ENCODE assay signal across 25 cellular contexts in genomic region chr6:69771158-69771906, GRCh38. TPM values are rescaled to one million over a fixed set of nuclear protein-coding genes. Genes with fewer than 3 reads are reported as not detected.
DNase-seq lines count a peak whose midpoint lies in the region; ATAC-seq and TF ChIP-seq lines count a peak whose summit lies in the region.
"Had no signal": no experiment of that assay in that cellular context is flagged by ENCODE, and none has a peak within 500 bp of the region (broad histone marks: within the 10 kb centered on the region; RNA-seq: fewer than 3 reads in every experiment).

No MANE protein-coding gene starts in this region.

- no peak overlapping the region for H3K4me3 Mint-ChIP-seq in activated B cell treated with CpG ODN at 0.5 μM for 24 hours
- no peak overlapping the region for H3K4me3 Mint-ChIP-seq in stimulated activated effector memory CD8-positive, alpha-beta T cell treated with anti-CD3 and anti-CD28 coated beads, Interleukin-12 subunit alpha, Interleukin-12 subunit beta, amount 100 ng/mL, for 72 hours
- H3K4me3 Mint-ChIP-seq: effector memory CD8-positive, alpha-beta T cell; nephron progenitor cell; stimulated activated memory B cell treated with anti-CD40 and anti-IgM and Interleukin-4, amounts not matched to agents 10 μg/mL and 1 μg/mL and 100 μg/mL, for 72 hours; T-helper 1 cell treated with Interleukin-12 subunit alpha and Interleukin-12 subunit beta and Interleukin-4 antibody, amounts not matched to agents 30 μg/mL and 1 μg/mL, for 36 hours had no signal

- TF ChIP-seq CTCF in activated B cell treated with CpG ODN at 0.5 μM for 24 hours (IDR thresholded peaks at IDR 0.05): no peak

- intact Hi-C loops in activated B cell treated with CpG ODN at 0.5 μM for 24 hours (cut with micrococcal nuclease): no loop called here

- ATAC-seq in activated naive CD4-positive, alpha-beta T cell treated with anti-CD3 and anti-CD28 coated beads, Interleukin-2, amount 50 U/mL, for 72 hours: peak; percentile 63 to 77
- no peak for ATAC-seq in activated B cell treated with CpG ODN at 0.5 μM for 24 hours (ENCODE audit: low read depth)
- peak; percentile 47 for ATAC-seq in stimulated activated effector memory CD8-positive, alpha-beta T cell treated with anti-CD3 and anti-CD28 coated beads, Interleukin-12 subunit alpha, Interleukin-12 subunit beta, amount 100 ng/mL, for 72 hours
- ATAC-seq: body of pancreas; effector memory CD8-positive, alpha-beta T cell; mucosa of descending colon; stimulated activated memory B cell treated with anti-CD40 and anti-IgM and Interleukin-4, amounts not matched to agents 10 μg/mL and 1 μg/mL and 100 μg/mL, for 72 hours had no signal

- H3K4me1 Mint-ChIP-seq in activated B cell treated with CpG ODN at 0.5 μM for 24 hours: peaks cover 69% of the 10 kb centered on the region
- H3K4me1 Mint-ChIP-seq in stimulated activated effector memory CD8-positive, alpha-beta T cell treated with anti-CD3 and anti-CD28 coated beads, Interleukin-12 subunit alpha, Interleukin-12 subunit beta, amount 100 ng/mL, for 72 hours: peaks cover 25% of the 10 kb centered on the region
- H3K4me1 Mint-ChIP-seq: nephron progenitor cell had no signal

- H3K9me3 Mint-ChIP-seq in activated naive CD4-positive, alpha-beta T cell treated with anti-CD3 and anti-CD28 coated beads, Interleukin-2, amount 50 U/mL, for 72 hours: peaks cover 6 to 9% of the 10 kb centered on the region in 2 donors
- H3K9me3 Mint-ChIP-seq in activated B cell treated with CpG ODN at 0.5 μM for 24 hours: no peaks in the 10 kb centered on the region
- H3K9me3 Mint-ChIP-seq in stimulated activated effector memory CD8-positive, alpha-beta T cell treated with anti-CD3 and anti-CD28 coated beads, Interleukin-12 subunit alpha, Interleukin-12 subunit beta, amount 100 ng/mL, for 72 hours: no peaks in the 10 kb centered on the region
- H3K9me3 Mint-ChIP-seq: effector memory CD8-positive, alpha-beta T cell; T-helper 1 cell treated with Interleukin-12 subunit alpha and Interleukin-12 subunit beta and Interleukin-4 antibody, amounts not matched to agents 30 μg/mL and 1 μg/mL, for 36 hours had no signal

- POLR2A ChIA-PET in activated B cell treated with CpG ODN at 0.5 μM for 24 hours (lab: Charles Lee): no interaction called here

- H3K36me3 Mint-ChIP-seq in activated naive CD4-positive, alpha-beta T cell treated with anti-CD3 and anti-CD28 coated beads, Interleukin-2, amount 50 U/mL, for 72 hours: peaks cover 29 to 51% of the 10 kb centered on the region in 2 donors
- H3K36me3 Mint-ChIP-seq in activated B cell treated with CpG ODN at 0.5 μM for 24 hours (ENCODE audit: low read depth): peaks cover 69% of the 10 kb centered on the region
- peaks cover 12% of the 10 kb centered on the region for H3K36me3 Mint-ChIP-seq in stimulated activated effector memory CD8-positive, alpha-beta T cell treated with anti-CD3 and anti-CD28 coated beads, Interleukin-12 subunit alpha, Interleukin-12 subunit beta, amount 100 ng/mL, for 72 hours

- CTCF ChIA-PET in activated B cell treated with CpG ODN at 0.5 μM for 24 hours (lab: Charles Lee): interaction anchor here (0.9 kb wide), 1 partner anchor 25 kb away, joined by 3 read pairs; the partner anchor contains the start of gene LMBRD1

- peak overlapping the region in 1 of 2 donors; percentile 83 for H3K27ac Mint-ChIP-seq in activated naive CD4-positive, alpha-beta T cell treated with anti-CD3 and anti-CD28 coated beads, Interleukin-2, amount 50 U/mL, for 72 hours
- peak overlapping the region; percentile 30 for H3K27ac Mint-ChIP-seq in activated B cell treated with CpG ODN at 0.5 μM for 24 hours
- H3K27ac Mint-ChIP-seq in stimulated activated effector memory CD8-positive, alpha-beta T cell treated with anti-CD3 and anti-CD28 coated beads, Interleukin-12 subunit alpha, Interleukin-12 subunit beta, amount 100 ng/mL, for 72 hours: no peak overlapping the region
- H3K27ac Mint-ChIP-seq: nephron progenitor cell; stimulated activated memory B cell treated with anti-CD40 and anti-IgM and Interleukin-4, amounts not matched to agents 10 μg/mL and 1 μg/mL and 100 μg/mL, for 72 hours; T-helper 1 cell treated with Interleukin-12 subunit alpha and Interleukin-12 subunit beta and Interleukin-4 antibody, amounts not matched to agents 30 μg/mL and 1 μg/mL, for 36 hours had no signal

- no peaks in the 10 kb centered on the region for H3K27me3 Mint-ChIP-seq in activated B cell treated with CpG ODN at 0.5 μM for 24 hours
- H3K27me3 Mint-ChIP-seq: effector memory CD8-positive, alpha-beta T cell; stimulated activated memory B cell treated with anti-CD40 and anti-IgM and Interleukin-4, amounts not matched to agents 10 μg/mL and 1 μg/mL and 100 μg/mL, for 72 hours had no signal

- no peak for DNase-seq in activated naive CD4-positive, alpha-beta T cell treated with anti-CD3 and anti-CD28 coated beads, Interleukin-2, amount 50 U/mL, for 72 hours (ENCODE audit: low spot score in 2 of 2)
- no peak for DNase-seq in activated naive CD4-positive, alpha-beta T cell (lab: John Stamatoyannopoulos, UW)
- DNase-seq in activated B cell treated with CpG ODN at 0.5 μM for 24 hours (no peak), cerebellar cortex (ENCODE audit: low spot score) (peak; percentile 85), NCI-H1092 treated with DMSO at 0.1 percent for 48 hours (lab: John Stamatoyannopoulos, UW) (no peak), NCI-H526 treated with DMSO at 0.1 percent for 48 hours (lab: John Stamatoyannopoulos, UW) (no peak), HuH-7.5 (ENCODE audit: low spot score) (no peak)
- DNase-seq in stimulated activated effector memory CD8-positive, alpha-beta T cell treated with anti-CD3 and anti-CD28 coated beads, Interleukin-12 subunit alpha, Interleukin-12 subunit beta, amount 100 ng/mL, for 72 hours (ENCODE audit: low spot score in 2 of 2): no peak
- DNase-seq: ACHN; body of pancreas; Caco-2; colonic mucosa; effector memory CD8-positive, alpha-beta T cell; IMR-90; islet precursor cell; mucosa of descending colon; NCI-H1105; NCI-H2029; NCI-H2227 treated with DMSO at 0.1 percent for 48 hours; NCI-H748 treated with DMSO at 0.1 percent for 48 hours; nephron progenitor cell; ovary; retina had no signal

RNA-seq across cellular contexts. Expression of gene LMBRD1, which starts 25.5 kb away (rescaled TPM):
- total RNA-seq in activated naive CD4-positive, alpha-beta T cell treated with anti-CD3 and anti-CD28 coated beads, Interleukin-2, amount 50 U/mL, for 72 hours: 10 to 100 TPM; 17.5 to 23.1 TPM
- 46.9 and 51.3 TPM in 2 replicates for total RNA-seq in activated B cell treated with CpG ODN at 0.5 μM for 24 hours
